ENCODE assay signal across 10 cellular contexts in genomic region chr20:36629719-36630340, GRCh38. TPM values are rescaled to one million over a fixed set of nuclear protein-coding genes. Genes with fewer than 3 reads are reported as not detected.
A peak's percentile ranks its signal among the peaks of the same experiment; 100 is the strongest.
DNase-seq lines count a peak whose midpoint lies in the region; ATAC-seq and TF ChIP-seq lines count a peak whose summit lies in the region.
"Had no signal": no experiment of that assay in that cellular context is flagged by ENCODE, and none has a peak within 500 bp of the region (broad histone marks: within the 10 kb centered on the region; RNA-seq: fewer than 3 reads in every experiment).

No MANE protein-coding gene starts in this region.

- peaks cover 51% of the 10 kb centered on the region for H3K4me1 Mint-ChIP-seq in activated CD4-positive, alpha-beta T cell treated with anti-CD3 and anti-CD28 coated beads, Interleukin-2, amount 10 ng/mL, durations not matched to agents 7 days and 5 days
- H3K4me1 Mint-ChIP-seq in immature natural killer cell = peaks cover 59 to 65% of the 10 kb centered on the region in 2 donors

- H3K4me1 ChIP-seq in BLaER1 (peaks cover 30% of the 10 kb centered on the region), thyroid gland (no peaks in the 10 kb centered on the region), hepatocyte (ENCODE audit: insufficient read depth) (no peaks in the 10 kb centered on the region)
- H3K4me1 ChIP-seq: BE2C had no signal

- no peaks in the 10 kb centered on the region for H3K9me2 ChIP-seq in hepatocyte (replicated peaks; ENCODE audit: insufficient read depth)

- intact Hi-C loops in thyroid gland (cut with DNase I) = no loop called here

- H3K27ac Mint-ChIP-seq in activated CD4-positive, alpha-beta T cell treated with anti-CD3 and anti-CD28 coated beads, Interleukin-2, amount 10 ng/mL, durations not matched to agents 7 days and 5 days = peak overlapping the region; percentile 95
- peak overlapping the region; percentile 98 to 99 (median 99) for H3K27ac Mint-ChIP-seq in immature natural killer cell

- H3K9me3 ChIP-seq in BLaER1 (no peaks in the 10 kb centered on the region), thyroid gland (no peaks in the 10 kb centered on the region), hepatocyte (ENCODE audit: low read depth) (no peaks in the 10 kb centered on the region)
- H3K9me3 ChIP-seq: BE2C had no signal

- no peaks in the 10 kb centered on the region for H3K9me3 Mint-ChIP-seq in activated CD4-positive, alpha-beta T cell treated with anti-CD3 and anti-CD28 coated beads, Interleukin-2, amount 10 ng/mL, durations not matched to agents 7 days and 5 days
- H3K9me3 Mint-ChIP-seq in immature natural killer cell = no peaks in the 10 kb centered on the region

- peak overlapping the region; percentile 72 for H3K27ac ChIP-seq in BLaER1
- no peak overlapping the region for H3K27ac ChIP-seq in thyroid gland
- no peak overlapping the region for H3K27ac ChIP-seq in hepatocyte

- 77 to 80% methylated on average over 10 of the region's 10 CpGs for WGBS in thyroid gland, 2 donors
- WGBS in hepatocyte (ENCODE audit: low lambda C conversion rate, missing lambda C conversion rate) = 84% methylated on average over 10 of the region's 10 CpGs

- no peaks in the 10 kb centered on the region for H3K79me2 ChIP-seq in hepatocyte

- CTCF ChIA-PET in activated CD4-positive, alpha-beta T cell treated with anti-CD3 and anti-CD28 coated beads, Interleukin-2, amount 10 ng/mL, durations not matched to agents 7 days and 5 days (lab: Charles Lee) = interaction anchor here (0.6 to 1.9 kb wide), 6 partner anchors 17 to 379 kb away, joined by 3 to 9 read pairs (median 3); partner anchors contain the start of gene RAB5IF

- no peak for TF ChIP-seq POLR2A in thyroid gland (IDR thresholded peaks at IDR 0.05)

- H4K20me1 ChIP-seq in BLaER1 (no peaks in the 10 kb centered on the region), hepatocyte (ENCODE audit: insufficient read depth, poor library complexity, severe bottlenecking) (no peaks in the 10 kb centered on the region)

- peak; percentile 68 for DNase-seq in activated CD4-positive, alpha-beta T cell treated with anti-CD3 and anti-CD28 coated beads, Interleukin-2, amount 10 ng/mL, durations not matched to agents 7 days and 5 days
- peak; percentile 77 to 82 (median 79) for DNase-seq in immature natural killer cell
- no peak for DNase-seq in NCI-H2081 (lab: John Stamatoyannopoulos, UW)
- DNase-seq in thyroid gland = no peak
- DNase-seq in hepatocyte (ENCODE audit: low spot score) = no peak
- DNase-seq: BE2C, left cardiac atrium had no signal

- H3K27me3 ChIP-seq in BLaER1 (no peaks in the 10 kb centered on the region), thyroid gland (no peaks in the 10 kb centered on the region), hepatocyte (no peaks in the 10 kb centered on the region)
- H3K27me3 ChIP-seq: BE2C had no signal

- H3K36me3 ChIP-seq in BLaER1 (no peaks in the 10 kb centered on the region), thyroid gland (no peaks in the 10 kb centered on the region), hepatocyte (replicated peaks; ENCODE audit: insufficient read depth, low read depth) (no peaks in the 10 kb centered on the region)
- H3K36me3 ChIP-seq: BE2C had no signal

- H3K4me3 Mint-ChIP-seq in activated CD4-positive, alpha-beta T cell treated with anti-CD3 and anti-CD28 coated beads, Interleukin-2, amount 10 ng/mL, durations not matched to agents 7 days and 5 days = peak overlapping the region; percentile 65
- peak overlapping the region; percentile 79 to 90 (median 82) for H3K4me3 Mint-ChIP-seq in immature natural killer cell

- H3K27me3 Mint-ChIP-seq in activated CD4-positive, alpha-beta T cell treated with anti-CD3 and anti-CD28 coated beads, Interleukin-2, amount 10 ng/mL, durations not matched to agents 7 days and 5 days = no peaks in the 10 kb centered on the region
- H3K27me3 Mint-ChIP-seq in immature natural killer cell (ENCODE audit: low read depth in 3 of 3) = peaks cover 16 to 42% (median 21%) of the 10 kb centered on the region in 3 donors

- no peak overlapping the region for H3K4me3 ChIP-seq in BLaER1
- no peak overlapping the region for H3K4me3 ChIP-seq in thyroid gland (replicated peaks in 1 of 3)
- H3K4me3 ChIP-seq in hepatocyte = no peak overlapping the region

- ATAC-seq in HG03095 (IDR thresholded peaks at IDR 0.05; ENCODE audit: unreplicated experiment) (peak; percentile 54), GM19467 (IDR thresholded peaks at IDR 0.05; ENCODE audit: unreplicated experiment) (no peak)

- POLR2A ChIA-PET in activated CD4-positive, alpha-beta T cell treated with anti-CD3 and anti-CD28 coated beads, Interleukin-2, amount 10 ng/mL, durations not matched to agents 7 days and 5 days (lab: Charles Lee) = interaction anchor here (0.5 kb wide), 1 partner anchor 114 kb away, joined by 3 read pairs; no protein-coding TSS in a partner anchor

- H3K4me2 ChIP-seq in BLaER1 (peak overlapping the region; percentile 88), hepatocyte (no peak overlapping the region)

- no peak overlapping the region for H2AFZ ChIP-seq in hepatocyte

- no peak for TF ChIP-seq CTCF in thyroid gland (IDR thresholded peaks at IDR 0.05)
- no peak for TF ChIP-seq CTCF in hepatocyte (IDR thresholded peaks at IDR 0.05; ENCODE audit: poor library complexity)

- peak overlapping the region; percentile 5; the same call in 1 of the 2 replicates for H3K9ac ChIP-seq in BLaER1

- H3K36me3 Mint-ChIP-seq in activated CD4-positive, alpha-beta T cell treated with anti-CD3 and anti-CD28 coated beads, Interleukin-2, amount 10 ng/mL, durations not matched to agents 7 days and 5 days (ENCODE audit: low read depth) = peaks cover 72% of the 10 kb centered on the region
- peaks cover 33 to 43% (median 35%) of the 10 kb centered on the region in 3 donors for H3K36me3 Mint-ChIP-seq in immature natural killer cell

RNA-seq across cellular contexts. Expression of gene SLA2, which starts 16.2 kb away (rescaled TPM):
- 10 to 100 TPM; 87.3 to 92.7 TPM for total RNA-seq in activated CD4-positive, alpha-beta T cell treated with anti-CD3 and anti-CD28 coated beads, Interleukin-2, amount 10 ng/mL, durations not matched to agents 7 days and 5 days
- polyA plus RNA-seq in immature natural killer cell (10 to 100 TPM; 21.0 to 24.1 (median 24.1) TPM), hepatocyte (0.15 TPM in 1 of 2 replicates, not detected in the other)
- total RNA-seq in thyroid gland (under 1 TPM; 0.13 to 0.50 (median 0.28) TPM), hepatocyte (not detected in 2 replicates)

RNA-seq across cellular contexts. Expression of gene RAB5IF, which starts 24.3 kb away (rescaled TPM):
- total RNA-seq in activated CD4-positive, alpha-beta T cell treated with anti-CD3 and anti-CD28 coated beads, Interleukin-2, amount 10 ng/mL, durations not matched to agents 7 days and 5 days = 10 to 100 TPM; 87.9 to 97.0 TPM
- polyA plus RNA-seq in immature natural killer cell (100 to 1,000 TPM; 230 to 380 (median 276) TPM), hepatocyte (198 and 202 TPM in 2 replicates)
- total RNA-seq in thyroid gland (100 to 1,000 TPM in 2 of 4 donors, 10 to 100 TPM in 2; 56.9 to 105 (median 85.1) TPM), hepatocyte (130 and 134 TPM in 2 replicates)

RNA-seq across cellular contexts. Expression of gene TGIF2, which starts 56.4 kb away (rescaled TPM):
- total RNA-seq in activated CD4-positive, alpha-beta T cell treated with anti-CD3 and anti-CD28 coated beads, Interleukin-2, amount 10 ng/mL, durations not matched to agents 7 days and 5 days = 10 to 100 TPM; 24.1 to 26.0 TPM
- polyA plus RNA-seq in immature natural killer cell = 10 to 100 TPM; 12.3 to 16.1 (median 14.9) TPM
- 10 to 100 TPM; 14.2 to 28.8 (median 18.9) TPM for total RNA-seq in thyroid gland
- 27.0 and 30.6 TPM in 2 replicates for total RNA-seq in hepatocyte
- polyA plus RNA-seq in hepatocyte = 32.4 and 38.5 TPM in 2 replicates

Comparison
In these comparisons a context has a peak if more than half of its experiments do, and no peak if none do; other contexts are left out.
1. DNase-seq: peak in activated CD4-positive, alpha-beta T cell treated with anti-CD3 and anti-CD28 coated beads, Interleukin-2, amount 10 ng/mL, durations not matched to agents 7 days and 5 days (single experiment) and immature natural killer cell (3 of 3); none in NCI-H2081 (0 of 2), thyroid gland (0 of 2) and hepatocyte (single experiment).
2. RNA of gene SLA2, which starts 16.2 kb away (total RNA-seq): 87.3 to 92.7 TPM in activated CD4-positive, alpha-beta T cell treated with anti-CD3 and anti-CD28 coated beads, Interleukin-2, amount 10 ng/mL, durations not matched to agents 7 days and 5 days; 0.13 to 0.50 TPM in thyroid gland and not detected in hepatocyte; every median in the first group is over 10 times any median in the second.